Comparison of ENCODE assay signal across 9 cellular contexts in the genomic region with DNA sequence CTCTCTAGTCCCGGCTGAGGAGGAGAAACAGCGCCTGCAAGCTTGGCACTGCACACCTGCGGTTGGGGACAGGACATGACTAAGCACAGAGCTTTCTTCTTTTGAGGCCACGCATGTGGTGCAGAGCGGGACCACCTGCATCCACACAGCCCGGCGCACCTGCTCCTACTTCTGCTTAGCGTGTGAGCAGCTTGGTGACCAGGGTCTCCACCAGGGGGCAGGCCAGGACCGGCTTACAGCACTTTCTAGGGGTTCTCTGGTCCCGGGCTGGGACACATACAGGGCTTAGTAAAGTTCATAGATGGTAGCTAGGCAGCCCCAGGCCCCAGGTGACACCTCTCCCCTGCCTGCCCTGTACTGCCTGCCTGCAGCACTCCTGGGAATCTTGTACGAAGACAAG. TPM values are rescaled to one million over a fixed set of nuclear protein-coding genes. Genes with fewer than 3 reads are reported as not detected.
DNase-seq lines count a peak whose midpoint lies in the region; ATAC-seq and TF ChIP-seq lines count a peak whose summit lies in the region.
"Not testable (repeated sequence)": the region's sequence is repeated elsewhere in the genome, so short reads cannot be mapped to it uniquely, and the experiment has no call there.
"Had no signal": no experiment of that assay in that cellular context is flagged by ENCODE, and none has a peak within 500 bp of the region (broad histone marks: within the 10 kb centered on the region; RNA-seq: fewer than 3 reads in every experiment).

No MANE protein-coding gene starts in this region.

- not testable (repeated sequence) for H3K4me1 Mint-ChIP-seq in activated T-cell treated with anti-CD3 and anti-CD28 coated beads, Interleukin-2, amount 50 U/mL, for 4 hours (ENCODE audit: low read depth); endothelial cell (ENCODE audit: unreplicated experiment)

- intact Hi-C loops in lower leg skin (cut with DNase I; ENCODE audit: low total_unique reads) = not testable (repeated sequence)

- not testable (repeated sequence) for ATAC-seq in activated T-cell treated with anti-CD3 and anti-CD28 coated beads, Interleukin-2, amount 50 U/mL, for 4 hours

- DNase-seq in GM10266 (ENCODE audit: extremely low spot score) = not testable (repeated sequence)
- DNase-seq in NCI-H128 (lab: John Stamatoyannopoulos, UW; ENCODE audit: unreplicated experiment) (peak; percentile 0), SK-N-DZ (ENCODE audit: low spot score) (peak; percentile 19), endothelial cell (ENCODE audit: low spot score) (peak; percentile 89), lower leg skin (ENCODE audit: low spot score in 2 of 2) (peak; percentile 47 to 89)
- DNase-seq in activated T-cell treated with anti-CD3 and anti-CD28 coated beads, Interleukin-2, amount 50 U/mL, for 4 hours = peak; percentile 36
- peak; percentile 46 to 64 (median 55) for DNase-seq in stimulated activated CD4-positive, alpha-beta T cell treated with anti-CD3 and anti-CD28 coated beads, Interleukin-1b, Interleukin-23, amount 100 ng/mL, for 24 hours (ENCODE audit: low read depth in 4 of 4, low spot score in 1 of 4)

- H3K9me3 Mint-ChIP-seq in activated T-cell treated with anti-CD3 and anti-CD28 coated beads, Interleukin-2, amount 50 U/mL, for 4 hours; endothelial cell (ENCODE audit: unreplicated experiment): not testable (repeated sequence)

- H3K27ac Mint-ChIP-seq in endothelial cell (ENCODE audit: unreplicated experiment) = not testable (repeated sequence)

- not testable (repeated sequence) for H3K4me3 ChIP-seq in lower leg skin (ENCODE audit: low read depth, poor library complexity, severe bottlenecking)

- TF ChIP-seq CTCF in GM10266 (IDR thresholded peaks at IDR 0.05; ENCODE audit: control insufficient read depth, insufficient read depth, low read depth, missing control alignments) (peak; percentile 52), endothelial cell (IDR thresholded peaks at IDR 0.05; ENCODE audit: unreplicated experiment) (peak; percentile 50)
- not testable (repeated sequence) for TF ChIP-seq CTCF in lower leg skin (IDR thresholded peaks at IDR 0.05)

- peaks cover 24% of the 10 kb centered on the region for H3K27me3 Mint-ChIP-seq in activated T-cell treated with anti-CD3 and anti-CD28 coated beads, Interleukin-2, amount 50 U/mL, for 4 hours (ENCODE audit: low read depth)
- not testable (repeated sequence) for H3K27me3 Mint-ChIP-seq in endothelial cell (ENCODE audit: unreplicated experiment)

- H3K36me3 Mint-ChIP-seq in activated T-cell treated with anti-CD3 and anti-CD28 coated beads, Interleukin-2, amount 50 U/mL, for 4 hours (ENCODE audit: insufficient read depth); endothelial cell (ENCODE audit: low read depth, unreplicated experiment): not testable (repeated sequence)

- TF ChIP-seq POLR2A in lower leg skin (IDR thresholded peaks at IDR 0.05) = not testable (repeated sequence)

- H3K4me3 Mint-ChIP-seq in activated T-cell treated with anti-CD3 and anti-CD28 coated beads, Interleukin-2, amount 50 U/mL, for 4 hours; endothelial cell (ENCODE audit: unreplicated experiment): not testable (repeated sequence)

- WGBS in lower leg skin, 2 donors = 0 to 5% methylated on average over 3 to 4 of the region's 11 CpGs

RNA-seq across cellular contexts. Expression of a gene that starts 51.2 kb away (rescaled TPM):
- polyA plus RNA-seq in SK-N-DZ (2014; cell fraction: cytosol; rRNA removed) = not detected in 2 replicates
- not detected in 2 replicates for polyA plus RNA-seq in SK-N-DZ (2014; cell fraction: nucleus; rRNA removed)
- not detected for total RNA-seq in activated T-cell treated with anti-CD3 and anti-CD28 coated beads, Interleukin-2, amount 50 U/mL, for 4 hours
- total RNA-seq in endothelial cell (ENCODE audit: unreplicated experiment) = not detected
- total RNA-seq in lower leg skin = not detected
- polyA plus RNA-seq: IgD-negative memory B cell, keratinocyte had no signal
